In genomic region chr11:129237880-129238638, GRCh38 we compare ENCODE assay signal across 14 cellular contexts.
"Had no signal": no experiment of that assay in that cellular context is flagged by ENCODE, and none has a peak within 500 bp of the region (broad histone marks: within the 10 kb centered on the region; RNA-seq: fewer than 3 reads in every experiment).

No MANE protein-coding gene starts in this region.

- H3K9me3 ChIP-seq: right atrium auricular region, transverse colon had no signal

- DNase-seq: activated CD4-positive, alpha-beta memory T cell treated with anti-CD3 and anti-CD28 coated beads, Interleukin-2, amount 10 ng/mL, durations not matched to agents 7 days and 5 days; activated gamma-delta T cell treated with Interleukin-2 at 50 U/mL for 16 hours; activated naive CD8-positive, alpha-beta T cell treated with anti-CD3 and anti-CD28 coated beads, Interleukin-2, amount 10 ng/mL, durations not matched to agents 7 days and 5 days; activated T-cell treated with anti-CD3 and anti-CD28 coated beads, Interleukin-2, amount 50 U/mL, for 72 hours; anterior cingulate cortex; immature natural killer cell; left cardiac atrium; midbrain; naive B cell; posterior cingulate gyrus; substantia nigra; transverse colon had no signal

- H3K4me1 ChIP-seq: right atrium auricular region had no signal

- H3K27me3 ChIP-seq: right atrium auricular region, transverse colon had no signal

- H3K27ac ChIP-seq: right atrium auricular region, transverse colon had no signal

- ATAC-seq: left cardiac atrium had no signal

- H3K36me3 ChIP-seq: right atrium auricular region, transverse colon had no signal

- H3K4me3 ChIP-seq: lung, right atrium auricular region, transverse colon had no signal
